ENCODE assay signal across 8 cellular contexts in the genomic region with DNA sequence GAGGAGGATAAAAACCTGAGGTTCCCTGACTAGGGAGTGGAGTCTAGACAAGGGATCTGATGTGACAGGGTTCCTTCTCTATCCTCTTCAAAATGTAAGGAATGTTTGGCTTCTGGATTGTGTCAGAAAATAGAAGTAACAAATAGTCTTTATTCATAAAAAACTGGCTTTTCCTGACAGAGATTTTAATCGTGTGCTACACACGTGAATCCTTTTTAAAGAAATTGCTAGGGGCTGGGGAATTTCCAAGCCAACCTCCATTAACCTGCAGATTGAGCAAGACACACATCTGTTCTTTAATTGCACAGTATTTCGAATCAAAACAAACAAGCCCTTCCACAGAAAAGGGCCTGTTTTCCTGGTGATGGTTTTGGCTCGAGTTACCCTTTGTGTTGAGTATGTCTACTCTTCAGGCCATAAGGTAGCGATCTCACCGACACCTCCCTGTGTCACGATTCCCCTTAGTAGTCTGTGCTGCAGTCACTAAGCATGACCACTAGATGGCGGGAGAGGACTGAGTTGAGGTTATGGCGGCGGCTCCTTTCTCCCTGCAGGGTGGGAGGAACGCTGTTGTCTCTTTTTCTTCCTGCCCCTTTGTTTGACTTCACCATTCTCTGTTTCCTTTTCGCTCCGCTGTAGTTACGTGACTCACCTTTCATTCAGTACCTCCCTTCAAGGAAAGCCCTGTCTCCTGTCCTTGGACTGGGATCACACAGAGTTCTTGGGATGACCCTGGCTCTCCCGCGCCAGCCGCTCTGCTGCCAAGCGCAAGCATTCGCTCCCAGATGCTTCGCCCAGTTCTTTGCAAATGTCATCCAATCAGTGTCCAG.
DNase-seq lines count a peak whose midpoint lies in the region; ATAC-seq and TF ChIP-seq lines count a peak whose summit lies in the region.

No MANE protein-coding gene starts in this region.

- peaks cover 10% of the 10 kb centered on the region for H3K27me3 Mint-ChIP-seq in activated CD4-positive, alpha-beta T cell treated with anti-CD3 and anti-CD28 coated beads, Interleukin-2, amount 10 ng/mL, durations not matched to agents 24 days and 14 days

- H3K27ac ChIP-seq in liver (ENCODE audit: low read depth in 1 of 2, low read length in 2 of 2): no peak overlapping the region

- peak overlapping the region; percentile 58 for H3K27ac Mint-ChIP-seq in activated CD4-positive, alpha-beta T cell treated with anti-CD3 and anti-CD28 coated beads, Interleukin-2, amount 10 ng/mL, durations not matched to agents 24 days and 14 days

- peak; percentile 98 for TF ChIP-seq CTCF in liver (IDR thresholded peaks at IDR 0.05; ENCODE audit: low read depth, low read length, missing input control)

- no peaks in the 10 kb centered on the region for H3K36me3 ChIP-seq in liver (ENCODE audit: control insufficient read depth in 4 of 4, insufficient read depth in 3 of 4, low read depth in 1 of 4, low read length in 3 of 4)

- peak; percentile 88 for DNase-seq in AG20443 (ENCODE audit: low spot score)
- DNase-seq in NCI-H226: peak; percentile 31
- peak; percentile 95 for DNase-seq in activated CD4-positive, alpha-beta T cell treated with anti-CD3 and anti-CD28 coated beads, Interleukin-2, amount 10 ng/mL, durations not matched to agents 24 days and 14 days
- peak; percentile 51 to 76 for DNase-seq in dermis microvascular lymphatic vessel endothelial cell (ENCODE audit: low read depth in 2 of 2)
- peak; percentile 60 to 68 for DNase-seq in stimulated activated CD4-positive, alpha-beta T cell treated with anti-CD3 and anti-CD28 coated beads, Interleukin-4, amount 100 ng/mL, for 48 hours (ENCODE audit: low read depth in 2 of 2)

- H3K4me1 Mint-ChIP-seq in activated CD4-positive, alpha-beta T cell treated with anti-CD3 and anti-CD28 coated beads, Interleukin-2, amount 10 ng/mL, durations not matched to agents 24 days and 14 days: peaks cover 25% of the 10 kb centered on the region

- H3K36me3 Mint-ChIP-seq in activated CD4-positive, alpha-beta T cell treated with anti-CD3 and anti-CD28 coated beads, Interleukin-2, amount 10 ng/mL, durations not matched to agents 24 days and 14 days (ENCODE audit: low read depth): no peaks in the 10 kb centered on the region

- no peaks in the 10 kb centered on the region for H3K9me3 ChIP-seq in liver (ENCODE audit: control insufficient read depth in 4 of 4, low read length in 3 of 4)

- ATAC-seq in GM18873 (IDR thresholded peaks at IDR 0.05; ENCODE audit: low FRiP score, unreplicated experiment) (peak; percentile 90), HG03175 (IDR thresholded peaks at IDR 0.05; ENCODE audit: unreplicated experiment) (peak; percentile 93)

- TF ChIP-seq RAD21 in liver (IDR thresholded peaks at IDR 0.05): peak; percentile 96 to 98

- peak overlapping the region; percentile 75 for H3K4me3 Mint-ChIP-seq in activated CD4-positive, alpha-beta T cell treated with anti-CD3 and anti-CD28 coated beads, Interleukin-2, amount 10 ng/mL, durations not matched to agents 24 days and 14 days

- peaks cover 0 to 13% (median 0%) of the 10 kb centered on the region in 4 donors for H3K27me3 ChIP-seq in liver (ENCODE audit: control insufficient read depth in 4 of 4, insufficient read depth in 4 of 4, low read length in 3 of 4)

- intact Hi-C loops in activated CD4-positive, alpha-beta T cell treated with anti-CD3 and anti-CD28 coated beads, Interleukin-2, amount 10 ng/mL, durations not matched to agents 24 days and 14 days (cut with micrococcal nuclease): loop anchor here (1.0 to 10.0 kb wide), 14 partner anchors 50 to 1185 kb away; no protein-coding TSS in a partner anchor

- no peaks in the 10 kb centered on the region for H3K9me3 Mint-ChIP-seq in activated CD4-positive, alpha-beta T cell treated with anti-CD3 and anti-CD28 coated beads, Interleukin-2, amount 10 ng/mL, durations not matched to agents 24 days and 14 days

- H3K9ac ChIP-seq in liver (ENCODE audit: low read depth in 1 of 2, low read length in 2 of 2): no peak overlapping the region

- WGBS in liver: 4% methylated on average over 20 of the region's 20 CpGs

- H3K4me1 ChIP-seq in liver (ENCODE audit: control insufficient read depth in 4 of 4, insufficient read depth in 4 of 4, low read length in 3 of 4): peaks cover 0 to 8% (median 5%) of the 10 kb centered on the region in 4 donors

- H3K4me3 ChIP-seq in liver (ENCODE audit: low read depth in 1 of 3, low read length in 3 of 3): peak overlapping the region in 2 of 3 donors; percentile 12 to 48

TF ChIP-seq in liver, 16 proteins besides CTCF, POLR2A, EP300 and RAD21:
- TF ChIP-seq YY1 (IDR thresholded peaks at IDR 0.05) (peak; percentile 33), GABPA (IDR thresholded peaks at IDR 0.05 in 1 of 2, conservative IDR thresholded peaks at IDR 0.05 in 1 of 2) (no peak)
TF ChIP-seq in liver: peak in this region for 1.

Comparison
In these comparisons a context has a peak if more than half of its experiments do, and no peak if none do; other contexts are left out.
1. DNase-seq: peak in every context shown above with its lines; median percentile 95 in activated CD4-positive, alpha-beta T cell treated with anti-CD3 and anti-CD28 coated beads, Interleukin-2, amount 10 ng/mL, durations not matched to agents 24 days and 14 days; 88 in AG20443; 64 in stimulated activated CD4-positive, alpha-beta T cell treated with anti-CD3 and anti-CD28 coated beads, Interleukin-4, amount 100 ng/mL, for 48 hours; 64 in dermis microvascular lymphatic vessel endothelial cell; 31 in NCI-H226.